ENCODE assay signal across 29 cellular contexts in genomic region chr21:43971992-43972255, GRCh38.
"Had no signal": no experiment of that assay in that cellular context is flagged by ENCODE, and none has a peak within 500 bp of the region (broad histone marks: within the 10 kb centered on the region; RNA-seq: fewer than 3 reads in every experiment).

No MANE protein-coding gene starts in this region.

- DNase-seq: activated CD4-positive, alpha-beta T cell treated with anti-CD3 and anti-CD28 coated beads for 1 hour; activated CD4-positive, alpha-beta T cell treated with anti-CD3 and anti-CD28 coated beads, Interleukin-2, amount 10 ng/mL, durations not matched to agents 24 days and 14 days; activated CD4-positive, alpha-beta T cell treated with anti-CD3 and anti-CD28 coated beads, Interleukin-2, amount 50 U/mL, for 4 hours; activated CD4-positive, CD25-positive, alpha-beta regulatory T cell; activated CD8-positive, alpha-beta T cell treated with anti-CD3 and anti-CD28 coated beads, Interleukin-2, amount 10 ng/mL, durations not matched to agents 7 days and 5 days; activated gamma-delta T cell treated with Interleukin-2 at 50 U/mL for 16 hours; activated naive CD4-positive, alpha-beta T cell treated with anti-CD3 and anti-CD28 coated beads for 36 hours; activated T-cell treated with anti-CD3 and anti-CD28 coated beads, Interleukin-2, amount 50 U/mL, for 4 hours; amniotic stem cell; aorta; brain microvascular endothelial cell; Kasumi-1; KG1; MG63; NCI-H1048; NCI-H1105 treated with DMSO at 0.1 percent for 48 hours; NCI-H1436; NCI-H1694; NCI-H2029; NCI-H345; NCI-H524 treated with DMSO at 0.1 percent for 48 hours; SHP77 treated with DMSO at 0.1 percent for 48 hours; SW 1271; T-helper 1 cell; T-helper 2 cell; T-helper 9 cell; WERI-Rb-1 had no signal

- H3K27ac ChIP-seq: brain microvascular endothelial cell had no signal

- H3K4me3 ChIP-seq: MG63 had no signal

- H3K27me3 ChIP-seq: brain microvascular endothelial cell, MG63 had no signal

- H3K9me3 ChIP-seq: MG63 had no signal

- ATAC-seq: activated CD8-positive, alpha-beta T cell treated with anti-CD3 and anti-CD28 coated beads, Interleukin-2, amount 10 ng/mL, durations not matched to agents 7 days and 5 days; activated naive CD4-positive, alpha-beta T cell treated with anti-CD3 and anti-CD28 coated beads, Interleukin-2, amount 50 U/mL, for 72 hours; activated T-cell treated with anti-CD3 and anti-CD28 coated beads, Interleukin-2, amount 50 U/mL, for 4 hours; Panc1 had no signal
